Comparison of ENCODE assay signal across 24 cellular contexts in the genomic region with DNA sequence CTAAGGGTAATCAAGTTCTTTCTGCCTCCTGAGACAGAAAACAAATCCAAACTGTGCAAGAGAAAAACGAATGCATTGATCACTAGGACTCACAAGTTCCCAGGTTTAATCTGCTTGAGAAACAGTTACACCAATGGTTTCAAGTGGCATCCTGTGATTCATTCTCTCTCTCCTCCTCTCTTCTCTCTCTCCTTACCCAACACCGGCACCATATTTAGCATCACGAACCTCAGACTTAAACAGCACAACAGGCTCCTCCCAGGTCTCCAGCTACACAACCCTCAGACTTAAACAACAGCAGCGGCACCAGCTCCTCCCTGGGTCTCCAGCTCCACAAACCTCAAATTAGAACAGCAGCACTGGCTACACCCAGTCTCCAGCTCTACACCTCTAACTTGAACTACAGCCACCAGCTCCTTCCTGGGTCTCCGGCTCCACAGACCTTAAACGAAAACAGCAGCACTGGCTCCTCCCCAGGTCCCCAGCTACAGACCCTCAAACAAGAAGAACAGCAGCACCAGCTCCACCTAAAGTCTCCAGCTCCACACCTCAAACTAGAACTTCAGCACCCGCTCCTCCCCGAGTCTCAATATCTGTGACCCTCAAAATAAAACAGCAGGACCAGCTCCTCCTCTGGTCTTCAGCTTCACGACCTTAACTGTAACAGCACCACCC.
DNase-seq lines count a peak whose midpoint lies in the region; ATAC-seq lines count a peak whose summit lies in the region.
"Had no signal": no experiment of that assay in that cellular context is flagged by ENCODE, and none has a peak within 500 bp of the region (broad histone marks: within the 10 kb centered on the region; RNA-seq: fewer than 3 reads in every experiment).

No MANE protein-coding gene starts in this region.

- H3K27me3 ChIP-seq in BLaER1 (no peaks in the 10 kb centered on the region), SJCRH30 (no peaks in the 10 kb centered on the region)

- H3K4me2 ChIP-seq in BLaER1 = peak overlapping the region; percentile 68
- H3K4me2 ChIP-seq: PC-9 had no signal

- DNase-seq in EH (ENCODE audit: low read depth) (peak; percentile 4), SJCRH30 (peak in 1 of 2 experiments; percentile 62), myocyte (ENCODE audit: low read depth) (peak; percentile 48), foreskin melanocyte (no peak), DMS153 treated with DMSO at 0.1 percent for 48 hours (lab: John Stamatoyannopoulos, UW; ENCODE audit: unreplicated experiment) (no peak), GDM1 (lab: John Stamatoyannopoulos, UW) (no peak)
- DNase-seq in natural killer cell treated with Interleukin-12 subunit alpha and Interleukin-12 subunit beta and Interleukin-15 and Interleukin-18, amount 100 ng/mL, for 72 hours (ENCODE audit: low spot score) = no peak
- DNase-seq: DMS153, Kasumi-1, MG63, NCI-H1048, NCI-H1417, NCI-H1694 treated with DMSO at 0.1 percent for 48 hours, NCI-H2081, NCI-H2227 treated with DMSO at 0.1 percent for 48 hours, NCI-H526 treated with DMSO at 0.1 percent for 48 hours, PC-9, SHP77 had no signal

- no peaks in the 10 kb centered on the region for H3K36me3 Mint-ChIP-seq in natural killer cell treated with Interleukin-12 subunit alpha and Interleukin-12 subunit beta and Interleukin-15 and Interleukin-18, amount 100 ng/mL, for 72 hours

- H3K4me3 Mint-ChIP-seq in natural killer cell treated with Interleukin-12 subunit alpha and Interleukin-12 subunit beta and Interleukin-15 and Interleukin-18, amount 100 ng/mL, for 72 hours = no peak overlapping the region
- H3K4me3 Mint-ChIP-seq: B cell had no signal

- H3K27ac Mint-ChIP-seq in natural killer cell treated with Interleukin-12 subunit alpha and Interleukin-12 subunit beta and Interleukin-15 and Interleukin-18, amount 100 ng/mL, for 72 hours = no peak overlapping the region
- H3K27ac Mint-ChIP-seq: B cell had no signal

- H3K9me3 ChIP-seq in BLaER1 (no peaks in the 10 kb centered on the region), SJCRH30 (replicated peaks) (no peaks in the 10 kb centered on the region)
- H3K9me3 ChIP-seq: MG63 had no signal

- H3K27me3 Mint-ChIP-seq in natural killer cell treated with Interleukin-12 subunit alpha and Interleukin-12 subunit beta and Interleukin-15 and Interleukin-18, amount 100 ng/mL, for 72 hours = peaks cover 7 to 9% of the 10 kb centered on the region in 2 donors

- no peak overlapping the region for H3K27ac ChIP-seq in BLaER1
- peak overlapping the region; percentile 58 for H3K27ac ChIP-seq in SJCRH30
- H3K27ac ChIP-seq: HL-60, PC-9 had no signal

- H3K9me3 Mint-ChIP-seq in natural killer cell treated with Interleukin-12 subunit alpha and Interleukin-12 subunit beta and Interleukin-15 and Interleukin-18, amount 100 ng/mL, for 72 hours = no peaks in the 10 kb centered on the region

- ATAC-seq in natural killer cell treated with Interleukin-12 subunit alpha and Interleukin-12 subunit beta and Interleukin-15 and Interleukin-18, amount 100 ng/mL, for 72 hours = no peak
- ATAC-seq: GM12878, HCT116, K562 had no signal

- no peaks in the 10 kb centered on the region for H3K36me3 ChIP-seq in BLaER1
- H3K36me3 ChIP-seq in SJCRH30 = no peaks in the 10 kb centered on the region
- H3K36me3 ChIP-seq: MG63 had no signal

- H3K4me1 ChIP-seq in BLaER1 (peaks cover 36% of the 10 kb centered on the region), SJCRH30 (peaks cover 25% of the 10 kb centered on the region)

- H4K20me1 ChIP-seq in BLaER1 = no peaks in the 10 kb centered on the region

- H3K4me3 ChIP-seq in BLaER1 (no peak overlapping the region), SJCRH30 (no peak overlapping the region)
- H3K4me3 ChIP-seq: GM12878, K562, MG63, PC-9 had no signal

- peaks cover 5% of the 10 kb centered on the region in 2 donors for H3K4me1 Mint-ChIP-seq in natural killer cell treated with Interleukin-12 subunit alpha and Interleukin-12 subunit beta and Interleukin-15 and Interleukin-18, amount 100 ng/mL, for 72 hours (ENCODE audit: low read depth in 2 of 2)

- no peak overlapping the region for H3K9ac ChIP-seq in BLaER1

Comparison
In these comparisons a context has a peak if more than half of its experiments do, and no peak if none do; other contexts are left out.
1. DNase-seq: peak in EH (single experiment) and myocyte (single experiment); none in foreskin melanocyte (single experiment), DMS153 treated with DMSO at 0.1 percent for 48 hours (single experiment), natural killer cell treated with Interleukin-12 subunit alpha and Interleukin-12 subunit beta and Interleukin-15 and Interleukin-18, amount 100 ng/mL, for 72 hours (single experiment) and GDM1 (single experiment).